ENCODE assay signal across 19 cellular contexts in the genomic region with DNA sequence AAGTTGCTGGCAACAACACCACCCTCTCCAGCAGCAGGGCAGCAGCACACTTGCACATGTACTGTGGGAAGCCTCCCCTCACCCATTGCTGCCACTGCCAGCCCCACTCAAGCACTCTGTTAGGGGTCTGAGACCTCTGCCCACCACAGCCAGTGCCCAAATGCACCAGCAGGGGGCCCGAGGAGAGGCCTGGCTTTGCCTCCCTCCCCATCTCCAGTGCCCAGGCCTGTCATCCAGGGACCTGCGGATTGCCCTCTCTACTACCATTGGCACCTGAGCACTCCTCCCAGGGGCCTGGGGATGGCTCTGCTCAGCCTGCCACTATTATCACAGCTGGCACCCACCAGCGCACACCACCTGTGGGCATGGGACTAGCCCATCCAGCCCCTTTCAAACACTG.
"Had no signal": no experiment of that assay in that cellular context is flagged by ENCODE, and none has a peak within 500 bp of the region (broad histone marks: within the 10 kb centered on the region; RNA-seq: fewer than 3 reads in every experiment).

No MANE protein-coding gene starts in this region.

- H3K4me3 ChIP-seq: cardiac muscle cell, lower lobe of right lung, tibial artery had no signal

- H3K27me3 ChIP-seq: cardiac muscle cell, foreskin keratinocyte, tibial artery had no signal

- H3K4me1 ChIP-seq: foreskin keratinocyte, lower lobe of right lung, tibial artery had no signal

- H3K36me3 ChIP-seq: cardiac muscle cell, lower lobe of right lung, tibial artery had no signal

- ATAC-seq: activated CD4-positive, alpha-beta T cell treated with anti-CD3 and anti-CD28 coated beads for 36 hours; activated T-helper 17 cell treated with anti-CD3 and anti-CD28 coated beads, Interleukin-2, amount 50 U/mL, for 72 hours; effector memory CD8-positive, alpha-beta T cell; foreskin keratinocyte; lower lobe of right lung had no signal

- H3K36me3 Mint-ChIP-seq: activated CD4-positive, alpha-beta memory T cell treated with anti-CD3 and anti-CD28 coated beads for 36 hours; activated naive CD8-positive, alpha-beta T cell treated with anti-CD3 and anti-CD28 coated beads for 36 hours; natural killer cell treated with Interleukin-12 subunit alpha and Interleukin-12 subunit beta and Interleukin-15 and Interleukin-18, amount 100 ng/mL, for 72 hours had no signal

- DNase-seq: activated CD4-positive, alpha-beta memory T cell treated with anti-CD3 and anti-CD28 coated beads for 36 hours; activated CD4-positive, alpha-beta T cell treated with anti-CD3 and anti-CD28 coated beads for 36 hours; activated naive CD4-positive, alpha-beta T cell; activated naive CD8-positive, alpha-beta T cell treated with anti-CD3 and anti-CD28 coated beads for 36 hours; amniotic stem cell; dermis blood vessel endothelial cell; effector memory CD8-positive, alpha-beta T cell; foreskin keratinocyte; hippocampal formation; islet precursor cell; lower lobe of right lung; nucleus accumbens; stimulated activated CD8-positive, alpha-beta memory T cell treated with anti-CD3 and anti-CD28 coated beads, Interleukin-4, amount 100 ng/mL, for 48 hours; stimulated activated naive CD4-positive, alpha-beta T cell had no signal

- H3K27ac ChIP-seq: cardiac muscle cell, epithelial cell of prostate, foreskin keratinocyte, lower lobe of right lung, tibial artery had no signal

- H3K27me3 Mint-ChIP-seq: activated CD4-positive, alpha-beta memory T cell treated with anti-CD3 and anti-CD28 coated beads for 36 hours; activated CD4-positive, alpha-beta T cell treated with anti-CD3 and anti-CD28 coated beads for 36 hours; activated naive CD8-positive, alpha-beta T cell treated with anti-CD3 and anti-CD28 coated beads for 36 hours; natural killer cell treated with Interleukin-12 subunit alpha and Interleukin-12 subunit beta and Interleukin-15 and Interleukin-18, amount 100 ng/mL, for 72 hours had no signal

- H3K4me3 Mint-ChIP-seq: activated CD4-positive, alpha-beta memory T cell treated with anti-CD3 and anti-CD28 coated beads for 36 hours; activated CD4-positive, alpha-beta T cell treated with anti-CD3 and anti-CD28 coated beads for 36 hours; activated naive CD8-positive, alpha-beta T cell treated with anti-CD3 and anti-CD28 coated beads for 36 hours; activated T-helper 17 cell treated with anti-CD3 and anti-CD28 coated beads, Interleukin-2, amount 50 U/mL, for 72 hours; effector memory CD8-positive, alpha-beta T cell; natural killer cell treated with Interleukin-12 subunit alpha and Interleukin-12 subunit beta and Interleukin-15 and Interleukin-18, amount 100 ng/mL, for 72 hours had no signal

- H3K9me3 ChIP-seq: lower lobe of right lung, tibial artery had no signal

- H3K27ac Mint-ChIP-seq: activated CD4-positive, alpha-beta memory T cell treated with anti-CD3 and anti-CD28 coated beads for 36 hours; activated CD4-positive, alpha-beta T cell treated with anti-CD3 and anti-CD28 coated beads for 36 hours; activated naive CD8-positive, alpha-beta T cell treated with anti-CD3 and anti-CD28 coated beads for 36 hours; activated T-helper 17 cell treated with anti-CD3 and anti-CD28 coated beads, Interleukin-2, amount 50 U/mL, for 72 hours; effector memory CD8-positive, alpha-beta T cell; natural killer cell treated with Interleukin-12 subunit alpha and Interleukin-12 subunit beta and Interleukin-15 and Interleukin-18, amount 100 ng/mL, for 72 hours had no signal

- H3K4me1 Mint-ChIP-seq: activated CD4-positive, alpha-beta T cell treated with anti-CD3 and anti-CD28 coated beads for 36 hours; activated naive CD8-positive, alpha-beta T cell treated with anti-CD3 and anti-CD28 coated beads for 36 hours; activated T-helper 17 cell treated with anti-CD3 and anti-CD28 coated beads, Interleukin-2, amount 50 U/mL, for 72 hours had no signal
